20 cellular contexts compared by ENCODE assay signal in genomic region chr19:40322271-40322610, GRCh38. TPM values are rescaled to one million over a fixed set of nuclear protein-coding genes. Genes with fewer than 3 reads are reported as not detected.
DNase-seq lines count a peak whose midpoint lies in the region; FAIRE-seq and TF ChIP-seq lines count a peak whose summit lies in the region.
"Had no signal": no experiment of that assay in that cellular context is flagged by ENCODE, and none has a peak within 500 bp of the region (broad histone marks: within the 10 kb centered on the region; RNA-seq: fewer than 3 reads in every experiment).

No MANE protein-coding gene starts in this region.

- peaks cover 45% of the 10 kb centered on the region for H3K36me3 Mint-ChIP-seq in chondrocyte (ENCODE audit: low read depth)

- H3K27ac Mint-ChIP-seq in chondrocyte (ENCODE audit: unreplicated experiment) = peak overlapping the region; percentile 22
- H3K27ac Mint-ChIP-seq: B cell; CD4-positive, alpha-beta T cell; IgD-negative memory B cell had no signal

- H3K9me3 ChIP-seq in kidney (ENCODE audit: control insufficient read depth in 1 of 2, low read length in 2 of 2) = no peaks in the 10 kb centered on the region

- no peak for FAIRE-seq in kidney (lab: Jason Lieb, UNC)
- FAIRE-seq: D721Med had no signal

- TF ChIP-seq CTCF in chondrocyte (IDR thresholded peaks at IDR 0.05) (no peak), kidney (IDR thresholded peaks at IDR 0.05; ENCODE audit: borderline replicate concordance, extremely low read depth, insufficient read depth) (no peak)

- no peaks in the 10 kb centered on the region for H3K27me3 Mint-ChIP-seq in chondrocyte (ENCODE audit: low read depth)
- H3K27me3 Mint-ChIP-seq: B cell; CD4-positive, alpha-beta T cell; IgD-negative memory B cell had no signal

- peak; percentile 66 for DNase-seq in EL
- DNase-seq in M059J (ENCODE audit: low read depth) = peak; percentile 13
- no peak for DNase-seq in chondrocyte (ENCODE audit: low spot score)
- peak; percentile 6 for DNase-seq in kidney
- no peak for DNase-seq in D341Med (ENCODE audit: low spot score)
- DNase-seq in NCI-H146 treated with DMSO at 0.1 percent for 48 hours (lab: John Stamatoyannopoulos, UW; ENCODE audit: unreplicated experiment) = no peak
- DNase-seq in activated effector memory CD4-positive, alpha-beta T cell treated with anti-CD3 and anti-CD28 coated beads, Interleukin-2, amount 50 U/mL, for 16 hours = no peak
- DNase-seq in HK-2 (ENCODE audit: unreplicated experiment) = no peak
- DNase-seq: ACHN; CD4-positive, alpha-beta T cell; DND-41; H9; NCI-H1436; NCI-H226; NCI-H526 treated with DMSO at 0.1 percent for 48 hours; NK-92 treated with Interleukin-12 subunit alpha and Interleukin-12 subunit beta, amount 100 ng/mL, for 24 hours; OCI-M1 had no signal

- no peak overlapping the region for H3K9ac ChIP-seq in kidney (ENCODE audit: low read length in 2 of 2)

- intact Hi-C loops in kidney (cut with DNase I) = no loop called here

- no peak overlapping the region for H3K4me3 ChIP-seq in kidney (ENCODE audit: low read length in 2 of 2)

- no peaks in the 10 kb centered on the region for H3K9me3 Mint-ChIP-seq in chondrocyte (ENCODE audit: low read depth)
- H3K9me3 Mint-ChIP-seq: CD4-positive, alpha-beta T cell; H9; IgD-negative memory B cell had no signal

- H3K4me3 Mint-ChIP-seq in chondrocyte (ENCODE audit: unreplicated experiment) = no peak overlapping the region
- H3K4me3 Mint-ChIP-seq: B cell; CD4-positive, alpha-beta T cell; H9; IgD-negative memory B cell had no signal

- H3K27ac ChIP-seq in kidney (ENCODE audit: low read depth in 2 of 2, low read length in 2 of 2) = no peak overlapping the region

- peaks cover 21 to 26% of the 10 kb centered on the region in 2 donors for H3K36me3 ChIP-seq in kidney (ENCODE audit: control insufficient read depth in 1 of 2, insufficient read depth in 2 of 2, low read length in 2 of 2)

- H3K4me1 Mint-ChIP-seq in chondrocyte (ENCODE audit: low read depth) = peaks cover 15% of the 10 kb centered on the region
- H3K4me1 Mint-ChIP-seq: B cell had no signal

- H3K4me1 ChIP-seq in kidney (ENCODE audit: control insufficient read depth in 1 of 2, insufficient read depth in 1 of 2, low read depth in 1 of 2, low read length in 2 of 2) = no peaks in the 10 kb centered on the region

RNA-seq across cellular contexts. Expression of gene C19orf47, which starts 26.0 kb away (rescaled TPM):
- total RNA-seq in M059J (2014; rRNA removed; shearing (Covaris generic)) = 7.2 and 14.6 TPM in 2 replicates
- total RNA-seq in chondrocyte = 19.4 to 22.2 TPM (median 21.5 TPM) in 3 replicates
- total RNA-seq in kidney = 12.9 TPM
- 13.0 TPM for polyA plus RNA-seq in kidney (ENCODE audit: insufficient read depth, low read depth, low replicate concordance)

RNA-seq across cellular contexts. Expression of gene PLD3, which starts 26.3 kb away (rescaled TPM):
- total RNA-seq in M059J (2014; rRNA removed; shearing (Covaris generic)) = 211 and 244 TPM in 2 replicates
- total RNA-seq in chondrocyte (478 to 514 TPM (median 487 TPM) in 3 replicates), kidney (207 TPM)
- polyA plus RNA-seq in kidney (ENCODE audit: insufficient read depth, low read depth, low replicate concordance) = 175 TPM

RNA-seq across cellular contexts. Expression of gene AKT2, which starts 37.1 kb away (rescaled TPM):
- 73.0 and 98.3 TPM in 2 replicates for total RNA-seq in M059J (2014; rRNA removed; shearing (Covaris generic))
- 99.9 to 136 TPM (median 100 TPM) in 3 replicates for total RNA-seq in chondrocyte
- 154 TPM for total RNA-seq in kidney
- 75.0 TPM for polyA plus RNA-seq in kidney (ENCODE audit: insufficient read depth, low read depth, low replicate concordance)

Comparison
In these comparisons a context has a peak if more than half of its experiments do, and no peak if none do; other contexts are left out.
1. DNase-seq: peak in EL (single experiment), M059J (single experiment) and kidney (single experiment); none in chondrocyte (single experiment), D341Med (single experiment), NCI-H146 treated with DMSO at 0.1 percent for 48 hours (single experiment), activated effector memory CD4-positive, alpha-beta T cell treated with anti-CD3 and anti-CD28 coated beads, Interleukin-2, amount 50 U/mL, for 16 hours (single experiment) and HK-2 (single experiment).